Comparison of ENCODE assay signal across 11 cellular contexts in the genomic region with DNA sequence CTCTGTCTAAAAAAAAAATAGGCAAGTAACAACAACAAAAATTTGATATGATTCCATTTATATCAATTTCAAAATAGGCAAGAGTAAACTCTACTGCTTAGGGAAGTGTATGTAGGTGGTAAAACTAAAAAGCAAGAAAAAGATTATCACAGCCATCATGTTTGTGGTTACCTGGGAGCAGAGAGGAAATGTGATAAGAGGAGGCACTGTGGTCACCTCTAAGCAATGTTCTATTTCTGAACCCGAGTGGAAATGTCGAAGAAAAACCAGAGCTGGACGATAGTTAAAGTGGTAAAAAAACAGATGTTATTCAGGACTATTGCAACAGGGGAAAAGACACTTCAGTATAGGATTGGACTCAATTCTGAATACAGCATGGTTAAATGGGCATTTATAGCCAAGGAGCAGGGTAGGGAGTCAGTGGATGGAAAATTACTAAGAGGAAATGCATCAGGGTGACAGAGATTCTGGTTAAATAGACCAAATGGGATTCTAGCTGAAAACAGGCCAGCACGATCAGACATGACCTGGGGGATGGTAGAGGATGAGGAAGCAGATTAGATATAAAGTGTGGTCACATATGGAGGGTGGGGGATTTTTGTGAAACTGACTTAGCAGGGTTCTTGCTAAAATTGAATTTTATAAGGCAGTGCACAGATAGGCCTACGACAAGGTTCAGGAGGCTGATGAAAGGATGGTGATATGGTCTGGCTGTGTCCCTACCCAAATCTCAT. TPM values are rescaled to one million over a fixed set of nuclear protein-coding genes. Genes with fewer than 3 reads are reported as not detected.
DNase-seq lines count a peak whose midpoint lies in the region; ATAC-seq, FAIRE-seq and TF ChIP-seq lines count a peak whose summit lies in the region.
"Had no signal": no experiment of that assay in that cellular context is flagged by ENCODE, and none has a peak within 500 bp of the region (broad histone marks: within the 10 kb centered on the region; RNA-seq: fewer than 3 reads in every experiment).

No MANE protein-coding gene starts in this region.

- DNase-seq in UCSD-AML1 (lab: John Stamatoyannopoulos, UW; ENCODE audit: unreplicated experiment): peak; percentile 36
- no peak for DNase-seq in GM13977 (ENCODE audit: low spot score)
- DNase-seq in activated CD4-positive, CD25-positive, alpha-beta regulatory T cell (lab: John Stamatoyannopoulos, UW): no peak
- DNase-seq in left colon: no peak
- DNase-seq: NCI-H1930, occipital lobe had no signal

- intact Hi-C loops in left colon (cut with DNase I, micrococcal nuclease): no loop called here

- ATAC-seq in GM18502 (IDR thresholded peaks at IDR 0.05; ENCODE audit: poor library complexity, unreplicated experiment) (peak; percentile 75), HG02870 (IDR thresholded peaks at IDR 0.05; ENCODE audit: unreplicated experiment) (peak; percentile 43), HG03039 (IDR thresholded peaks at IDR 0.05; ENCODE audit: unreplicated experiment) (no peak), left colon (no peak)

- TF ChIP-seq CTCF in GM13977 (IDR thresholded peaks at IDR 0.05; ENCODE audit: extremely low read depth, insufficient read depth, missing control alignments): no peak

- in situ Hi-C loops in GM13977 (cut with MboI; ENCODE audit: low pct_unique_long_range_greater_than_20kb, low sequenced_read_pairs, unreplicated experiment): no loop called here

- FAIRE-seq in islet of Langerhans (lab: Jason Lieb, UNC): peak; percentile 90
- FAIRE-seq: endometrium had no signal

RNA-seq across cellular contexts. Expression of a gene that starts 6.0 kb away (rescaled TPM):
- 1 to 10 TPM; 3.8 to 4.0 TPM for total RNA-seq in left colon

RNA-seq across cellular contexts. Expression of a gene that starts 19.2 kb away (rescaled TPM):
- 1 to 10 TPM in 1 of 2 donors, under 1 TPM in 1; 0.79 to 1.1 TPM for total RNA-seq in left colon

RNA-seq across cellular contexts. Expression of a gene that starts 19.3 kb away (rescaled TPM):
- 10 to 100 TPM; 14.9 to 15.1 TPM for total RNA-seq in left colon

Comparison
In these comparisons a context has a peak if more than half of its experiments do, and no peak if none do; other contexts are left out.
1. ATAC-seq: peak in GM18502 (single experiment) and HG02870 (single experiment); none in HG03039 (single experiment) and left colon (single experiment).